ENCODE assay signal across 23 cellular contexts in the genomic region with DNA sequence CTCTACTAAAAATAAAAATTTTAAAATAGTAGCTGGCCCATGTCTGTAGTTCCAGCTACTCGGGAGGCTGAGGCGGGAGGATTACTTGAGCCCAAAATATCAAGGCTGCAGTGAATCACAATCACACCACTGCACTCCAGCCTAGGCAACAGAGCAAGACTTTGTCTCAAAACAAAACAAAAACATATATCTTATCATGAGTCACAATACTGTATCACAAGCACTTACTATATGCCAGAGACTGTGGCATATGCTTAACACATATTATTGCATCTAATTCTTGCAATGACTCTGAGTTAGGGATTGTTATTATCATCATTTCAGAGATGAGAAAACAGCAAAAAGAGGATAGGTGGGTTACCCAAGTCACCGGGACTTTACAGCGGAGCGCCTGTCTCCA. TPM values are rescaled to one million over a fixed set of nuclear protein-coding genes. Genes with fewer than 3 reads are reported as not detected.
"Had no signal": no experiment of that assay in that cellular context is flagged by ENCODE, and none has a peak within 500 bp of the region (broad histone marks: within the 10 kb centered on the region; RNA-seq: fewer than 3 reads in every experiment).

No MANE protein-coding gene starts in this region.

- ATAC-seq: Panc1, T-cell had no signal

- DNase-seq: activated CD4-positive, alpha-beta memory T cell treated with anti-CD3 and anti-CD28 coated beads for 36 hours; activated CD4-positive, alpha-beta T cell treated with anti-CD3 and anti-CD28 coated beads, Interleukin-2, amount 10 ng/mL, durations not matched to agents 7 days and 5 days; activated CD4-positive, CD25-positive, alpha-beta regulatory T cell; activated gamma-delta T cell treated with Interleukin-2 at 50 U/mL for 16 hours; activated naive CD4-positive, alpha-beta T cell treated with anti-CD3 and anti-CD28 coated beads, Interleukin-2, amount 10 ng/mL, durations not matched to agents 7 days and 5 days; activated naive CD8-positive, alpha-beta T cell treated with anti-CD3 and anti-CD28 coated beads for 36 hours; activated T-cell treated with anti-CD3 and anti-CD28 coated beads, Interleukin-2, amount 50 U/mL, for 48 hours; caudate nucleus; KBM-7; NCI-H1048; NCI-H146; NCI-H187 treated with DMSO at 0.1 percent for 48 hours; NCI-H2081 treated with DMSO at 0.1 percent for 48 hours; NCI-H446; NCI-H524; NCI-H748 treated with DMSO at 0.1 percent for 48 hours; T-cell; T1000 had no signal

- H3K27ac ChIP-seq: SK-N-MC, VCaP had no signal

- H3K4me3 ChIP-seq: SK-N-MC had no signal

RNA-seq across cellular contexts. Expression of gene TMEM37, which starts 29.5 kb away (rescaled TPM):
- total RNA-seq: activated CD4-positive, alpha-beta memory T cell treated with anti-CD3 and anti-CD28 coated beads for 36 hours; activated CD4-positive, alpha-beta T cell treated with anti-CD3 and anti-CD28 coated beads, Interleukin-2, amount 10 ng/mL, durations not matched to agents 7 days and 5 days; activated naive CD8-positive, alpha-beta T cell treated with anti-CD3 and anti-CD28 coated beads for 36 hours; LHCN-M2; M059J had no signal
